In genomic region chr11:73652046-73652730, GRCh38 we compare ENCODE assay signal across 11 cellular contexts. TPM values are rescaled to one million over a fixed set of nuclear protein-coding genes. Genes with fewer than 3 reads are reported as not detected.
DNase-seq lines count a peak whose midpoint lies in the region; ATAC-seq, FAIRE-seq and TF ChIP-seq lines count a peak whose summit lies in the region.
"Had no signal": no experiment of that assay in that cellular context is flagged by ENCODE, and none has a peak within 500 bp of the region (broad histone marks: within the 10 kb centered on the region; RNA-seq: fewer than 3 reads in every experiment).

No MANE protein-coding gene starts in this region.

- peaks cover 3% of the 10 kb centered on the region for H3K9me3 Mint-ChIP-seq in endothelial cell (ENCODE audit: unreplicated experiment)

- peak overlapping the region; percentile 2 for H3K14ac ChIP-seq in neuronal stem cell (ENCODE audit: low read length)

- no peak overlapping the region for H3K23ac ChIP-seq in neuronal stem cell (ENCODE audit: low read depth, low read length, poor library complexity)

- TF ChIP-seq CTCF in endothelial cell (IDR thresholded peaks at IDR 0.05; ENCODE audit: unreplicated experiment) (no peak), prostate gland (IDR thresholded peaks at IDR 0.05) (no peak)

- peaks cover 17% of the 10 kb centered on the region for H3K4me1 Mint-ChIP-seq in endothelial cell (ENCODE audit: unreplicated experiment)

- FAIRE-seq in GM12891 (lab: Jason Lieb, UNC): no peak

- H3K4me1 ChIP-seq in neuronal stem cell (ENCODE audit: control insufficient read depth in 2 of 2, insufficient read depth in 1 of 2, low read depth in 1 of 2, low read length in 2 of 2) (peaks cover 48 to 50% of the 10 kb centered on the region in 2 donors), prostate gland (replicated peaks) (no peaks in the 10 kb centered on the region)

- H3K27ac Mint-ChIP-seq in endothelial cell (ENCODE audit: unreplicated experiment): peak overlapping the region; percentile 72

- intact Hi-C loops in prostate gland (cut with DNase I): no loop called here

- H3K4ac ChIP-seq in neuronal stem cell (ENCODE audit: low read length): peak overlapping the region; percentile 23

- H3K4me3 ChIP-seq in neuronal stem cell (ENCODE audit: low read length in 2 of 2) (no peak overlapping the region), prostate gland (no peak overlapping the region)
- H3K4me3 ChIP-seq: PC-9 had no signal

- peak overlapping the region; percentile 25 for H4K91ac ChIP-seq in neuronal stem cell (ENCODE audit: low read depth, low read length, poor library complexity)

- no peak overlapping the region for H4K8ac ChIP-seq in neuronal stem cell (ENCODE audit: low read depth, low read length)

- peak overlapping the region; percentile 84 for H2BK120ac ChIP-seq in neuronal stem cell (ENCODE audit: low read depth, low read length)

- H3K36me3 ChIP-seq in neuronal stem cell (replicated peaks in 1 of 2; ENCODE audit: control insufficient read depth in 2 of 2, insufficient read depth in 2 of 2, low read length in 2 of 2) (peaks cover 0 to 4% of the 10 kb centered on the region in 2 donors), prostate gland (no peaks in the 10 kb centered on the region)

- no peak overlapping the region for H3K9ac ChIP-seq in neuronal stem cell (ENCODE audit: low read depth, low read length, poor library complexity)

- no peak overlapping the region for H3K4me3 Mint-ChIP-seq in endothelial cell (ENCODE audit: unreplicated experiment)

- H3K4me2 ChIP-seq in neuronal stem cell (ENCODE audit: insufficient read depth, low read length, poor library complexity, severe bottlenecking): peak overlapping the region; percentile 60
- H3K4me2 ChIP-seq: PC-9 had no signal

- no peaks in the 10 kb centered on the region for H3K9me3 ChIP-seq in neuronal stem cell (replicated peaks in 1 of 2; ENCODE audit: control insufficient read depth in 2 of 2, insufficient read depth in 1 of 2, low read depth in 1 of 2, low read length in 2 of 2)
- H3K9me3 ChIP-seq in prostate gland: no peaks in the 10 kb centered on the region

- H2AK5ac ChIP-seq in neuronal stem cell (ENCODE audit: low read depth, low read length): peak overlapping the region; percentile 74

- H3K18ac ChIP-seq in neuronal stem cell (ENCODE audit: low read length): peak overlapping the region; percentile 62

- H2BK12ac ChIP-seq in neuronal stem cell (ENCODE audit: low read length): peak overlapping the region; percentile 5

- H2BK5ac ChIP-seq in neuronal stem cell (ENCODE audit: low read length): peak overlapping the region; percentile 89

- no peaks in the 10 kb centered on the region for H3K79me1 ChIP-seq in neuronal stem cell (ENCODE audit: low read depth, low read length)

- TF ChIP-seq POLR2A in prostate gland (IDR thresholded peaks at IDR 0.05) (no peak), GM12891 (IDR thresholded peaks at IDR 0.05; ENCODE audit: low read depth, low read length) (no peak)

- WGBS in neuronal stem cell (ENCODE audit: extremely low coverage in 2 of 2, insufficient read length in 2 of 2, insufficient replicate concordance in 1 of 2), 2 donors: no CpG with 5 or more reads among the region's 8 CpGs
- 44% methylated on average over 8 of the region's 8 CpGs for WGBS in prostate gland

- H3K27me3 ChIP-seq in neuronal stem cell (ENCODE audit: control insufficient read depth in 3 of 3, insufficient read depth in 3 of 3, low read depth in 1 of 3, low read length in 3 of 3) (no peaks in the 10 kb centered on the region), prostate gland (replicated peaks; ENCODE audit: insufficient read depth) (no peaks in the 10 kb centered on the region)

- H3K27ac ChIP-seq in neuronal stem cell (replicated peaks; ENCODE audit: low read length): peak overlapping the region; percentile 89
- no peak overlapping the region for H3K27ac ChIP-seq in prostate gland
- H3K27ac ChIP-seq: PC-9 had no signal

- H3K27me3 Mint-ChIP-seq in endothelial cell (ENCODE audit: unreplicated experiment): peaks cover 16% of the 10 kb centered on the region

- no peak for ATAC-seq in GM21447 (IDR thresholded peaks at IDR 0.05; ENCODE audit: unreplicated experiment)

- peaks cover 8% of the 10 kb centered on the region for H3K36me3 Mint-ChIP-seq in endothelial cell (ENCODE audit: low read depth, unreplicated experiment)

- DNase-seq in ELF-1 (ENCODE audit: low read depth, low spot score) (peak; percentile 57), NCI-H2196 treated with DMSO at 0.1 percent for 48 hours (lab: John Stamatoyannopoulos, UW; ENCODE audit: unreplicated experiment) (peak; percentile 2), endothelial cell (ENCODE audit: low spot score) (peak; percentile 42), neuronal stem cell (ENCODE audit: low spot score) (peak; percentile 84), prostate gland (ENCODE audit: low spot score) (no peak), GM12891 (ENCODE audit: insufficient read length, low spot score) (no peak), GM19240 (ENCODE audit: insufficient read length, low spot score) (no peak)
- DNase-seq: central memory CD4-positive, alpha-beta T cell; NCI-H1092 had no signal

- peak overlapping the region; percentile 4 for H2BK15ac ChIP-seq in neuronal stem cell (ENCODE audit: low read length)

- peak overlapping the region; percentile 31 for H2AFZ ChIP-seq in neuronal stem cell (ENCODE audit: low read length)
- H2AFZ ChIP-seq: PC-9 had no signal

TF ChIP-seq in GM12891, 5 proteins besides CTCF, POLR2A, EP300 and RAD21:
- no peak for TF ChIP-seq POLR2AphosphoS5 (IDR thresholded peaks at IDR 0.05; ENCODE audit: low read depth, low read length)
- TF ChIP-seq POU2F2 (IDR thresholded peaks at IDR 0.05; ENCODE audit: low read depth, low read length): no peak
- no peak for TF ChIP-seq PAX5 (IDR thresholded peaks at IDR 0.05; ENCODE audit: insufficient read depth, low read length, severe bottlenecking)
- TF ChIP-seq TAF1 (IDR thresholded peaks at IDR 0.05; ENCODE audit: low read depth, low read length): no peak
- TF ChIP-seq SPI1 (IDR thresholded peaks at IDR 0.05; ENCODE audit: low read depth, low read length): no peak

RNA-seq across cellular contexts. Expression of gene PLEKHB1, which starts 5.8 kb away (rescaled TPM):
- total RNA-seq in endothelial cell (ENCODE audit: unreplicated experiment) (16.9 TPM), prostate gland (10 to 100 TPM; 30.8 to 64.9 TPM)
- 61.3 TPM for polyA plus RNA-seq in neuronal stem cell (2013, experiment 1 of 2)
- polyA plus RNA-seq in neuronal stem cell (2013, experiment 2 of 2): 62.8 TPM
- polyA plus RNA-seq in GM12891 (2012; ENCODE audit: low read depth, missing spikeins): 1.2 TPM

RNA-seq across cellular contexts. Expression of gene FAM168A, which starts 54.3 kb away (rescaled TPM):
- 21.2 TPM for total RNA-seq in endothelial cell (ENCODE audit: unreplicated experiment)
- 23.1 TPM for polyA plus RNA-seq in neuronal stem cell (2013, experiment 1 of 2)
- polyA plus RNA-seq in neuronal stem cell (2013, experiment 2 of 2): 24.7 TPM
- total RNA-seq in prostate gland: 10 to 100 TPM; 27.3 to 38.3 TPM
- polyA plus RNA-seq in GM12891 (2012; ENCODE audit: low read depth, missing spikeins): 12.9 TPM

Comparison
In these comparisons a context has a peak if more than half of its experiments do, and no peak if none do; other contexts are left out.
1. DNase-seq: peak in ELF-1 (single experiment), NCI-H2196 treated with DMSO at 0.1 percent for 48 hours (single experiment), endothelial cell (single experiment) and neuronal stem cell (single experiment); none in prostate gland (single experiment), GM12891 (single experiment) and GM19240 (single experiment).